1 cellular context compared by ENCODE assay signal in the genomic region with DNA sequence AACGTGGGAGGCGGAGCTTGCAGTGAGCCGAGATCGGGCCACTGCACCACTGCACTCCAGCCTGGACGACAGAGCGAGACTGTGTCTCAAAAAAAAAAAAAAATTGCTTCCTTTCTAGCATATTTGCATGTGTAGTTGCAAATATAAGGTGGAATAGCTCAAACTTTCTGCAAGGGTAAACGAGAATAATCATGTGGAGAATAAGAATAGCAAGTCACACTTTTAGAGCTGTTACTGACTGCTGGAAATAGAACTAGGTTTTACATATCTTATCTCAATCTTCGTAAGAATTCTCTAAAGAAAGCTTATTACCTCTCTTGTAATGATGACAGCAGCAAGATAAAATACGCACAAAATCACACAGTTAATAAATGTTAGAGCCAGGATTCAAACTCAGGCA.
TF ChIP-seq lines count a peak whose summit lies in the region.

No MANE protein-coding gene starts in this region.

TF ChIP-seq in HCT116, 20 proteins besides CTCF, POLR2A, EP300 and RAD21 (continued from another document):
- TF ChIP-seq, protein P1, sequence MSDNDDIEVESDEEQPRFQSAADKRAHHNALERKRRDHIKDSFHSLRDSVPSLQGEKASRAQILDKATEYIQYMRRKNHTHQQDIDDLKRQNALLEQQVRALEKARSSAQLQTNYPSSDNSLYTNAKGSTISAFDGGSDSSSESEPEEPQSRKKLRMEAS (IDR thresholded peaks at IDR 0.05), result no peak
- TF ChIP-seq EGR1 (IDR thresholded peaks at IDR 0.05; ENCODE audit: low read depth), result no peak
